In the genomic region with DNA sequence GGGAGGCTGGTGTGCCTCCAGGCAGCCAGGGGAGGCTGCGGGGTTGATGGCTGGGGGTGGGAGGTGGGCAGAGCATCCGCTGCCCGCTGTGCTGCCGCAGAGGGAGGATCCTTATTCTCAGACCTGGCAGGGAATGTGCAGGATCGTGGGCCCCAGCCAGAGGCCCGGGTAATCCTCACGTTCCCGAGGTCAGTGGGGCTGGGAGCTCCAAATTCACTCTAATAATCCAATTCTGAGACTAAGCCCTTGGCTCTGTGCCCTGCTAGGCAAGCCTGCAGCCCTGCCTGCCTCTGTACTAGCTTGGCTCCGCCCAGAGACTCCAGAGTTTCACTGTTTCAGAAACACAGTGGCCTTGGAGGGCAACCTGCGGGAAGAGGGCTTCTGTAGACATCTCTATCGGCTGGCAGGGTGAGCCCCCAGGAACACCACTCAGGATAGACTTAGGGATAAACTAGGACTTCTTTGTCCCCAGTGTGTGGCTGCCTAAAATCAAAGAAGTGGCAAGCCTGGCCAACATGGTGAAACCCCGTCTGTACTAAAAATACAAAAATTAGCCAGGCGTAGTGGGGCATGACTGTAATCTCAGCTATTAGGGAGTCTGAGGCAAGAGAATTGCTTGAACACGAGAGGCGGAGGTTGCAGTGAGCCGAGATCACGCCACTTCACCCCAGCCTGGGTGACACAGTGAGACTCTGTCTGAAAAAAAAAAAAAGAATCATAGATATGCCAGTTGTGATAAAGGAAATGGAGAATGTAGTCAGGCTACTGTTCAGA, we compare ENCODE assay signal across 1 cellular context.
TF ChIP-seq lines count a peak whose summit lies in the region.

No MANE protein-coding gene starts in this region.

TF ChIP-seq in WTC11, 78 proteins besides CTCF, POLR2A, EP300 and RAD21 (continued from another document):
- TF ChIP-seq FOXK1 (CRISPR knock-in tag; IDR thresholded peaks at IDR 0.05) (no peak), EMX1 (CRISPR knock-in tag; IDR thresholded peaks at IDR 0.05) (no peak), CREM (CRISPR knock-in tag; IDR thresholded peaks at IDR 0.05) (no peak), ZNF317 (CRISPR knock-in tag; IDR thresholded peaks at IDR 0.05; ENCODE audit: borderline replicate concordance, low read depth) (no peak), ZNF219 (CRISPR knock-in tag; IDR thresholded peaks at IDR 0.05; ENCODE audit: borderline replicate concordance) (no peak), GTF2I (CRISPR knock-in tag; conservative IDR thresholded peaks at IDR 0.05) (no peak), FOXP1 (CRISPR knock-in tag; IDR thresholded peaks at IDR 0.05; ENCODE audit: borderline replicate concordance) (no peak), TEAD4 (CRISPR knock-in tag; IDR thresholded peaks at IDR 0.05) (no peak)
- TF ChIP-seq, protein P1, sequence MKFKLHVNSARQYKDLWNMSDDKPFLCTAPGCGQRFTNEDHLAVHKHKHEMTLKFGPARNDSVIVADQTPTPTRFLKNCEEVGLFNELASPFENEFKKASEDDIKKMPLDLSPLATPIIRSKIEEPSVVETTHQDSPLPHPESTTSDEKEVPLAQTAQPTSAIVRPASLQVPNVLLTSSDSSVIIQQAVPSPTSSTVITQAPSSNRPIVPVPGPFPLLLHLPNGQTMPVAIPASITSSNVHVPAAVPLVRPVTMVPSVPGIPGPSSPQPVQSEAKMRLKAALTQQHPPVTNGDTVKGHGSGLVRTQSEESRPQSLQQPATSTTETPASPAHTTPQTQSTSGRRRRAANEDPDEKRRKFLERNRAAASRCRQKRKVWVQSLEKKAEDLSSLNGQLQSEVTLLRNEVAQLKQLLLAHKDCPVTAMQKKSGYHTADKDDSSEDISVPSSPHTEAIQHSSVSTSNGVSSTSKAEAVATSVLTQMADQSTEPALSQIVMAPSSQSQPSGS (CRISPR knock-in tag; IDR thresholded peaks at IDR 0.05; ENCODE audit: borderline replicate concordance, low read depth): no peak
- TF ChIP-seq, protein P2, sequence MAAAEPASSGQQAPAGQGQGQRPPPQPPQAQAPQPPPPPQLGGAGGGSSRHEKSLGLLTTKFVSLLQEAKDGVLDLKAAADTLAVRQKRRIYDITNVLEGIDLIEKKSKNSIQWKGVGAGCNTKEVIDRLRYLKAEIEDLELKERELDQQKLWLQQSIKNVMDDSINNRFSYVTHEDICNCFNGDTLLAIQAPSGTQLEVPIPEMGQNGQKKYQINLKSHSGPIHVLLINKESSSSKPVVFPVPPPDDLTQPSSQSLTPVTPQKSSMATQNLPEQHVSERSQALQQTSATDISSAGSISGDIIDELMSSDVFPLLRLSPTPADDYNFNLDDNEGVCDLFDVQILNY (CRISPR knock-in tag; IDR thresholded peaks at IDR 0.05): no peak
- TF ChIP-seq, protein P3, sequence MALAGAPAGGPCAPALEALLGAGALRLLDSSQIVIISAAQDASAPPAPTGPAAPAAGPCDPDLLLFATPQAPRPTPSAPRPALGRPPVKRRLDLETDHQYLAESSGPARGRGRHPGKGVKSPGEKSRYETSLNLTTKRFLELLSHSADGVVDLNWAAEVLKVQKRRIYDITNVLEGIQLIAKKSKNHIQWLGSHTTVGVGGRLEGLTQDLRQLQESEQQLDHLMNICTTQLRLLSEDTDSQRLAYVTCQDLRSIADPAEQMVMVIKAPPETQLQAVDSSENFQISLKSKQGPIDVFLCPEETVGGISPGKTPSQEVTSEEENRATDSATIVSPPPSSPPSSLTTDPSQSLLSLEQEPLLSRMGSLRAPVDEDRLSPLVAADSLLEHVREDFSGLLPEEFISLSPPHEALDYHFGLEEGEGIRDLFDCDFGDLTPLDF (CRISPR knock-in tag; IDR thresholded peaks at IDR 0.05): no peak
